ENCODE assay signal across 9 cellular contexts in the genomic region with DNA sequence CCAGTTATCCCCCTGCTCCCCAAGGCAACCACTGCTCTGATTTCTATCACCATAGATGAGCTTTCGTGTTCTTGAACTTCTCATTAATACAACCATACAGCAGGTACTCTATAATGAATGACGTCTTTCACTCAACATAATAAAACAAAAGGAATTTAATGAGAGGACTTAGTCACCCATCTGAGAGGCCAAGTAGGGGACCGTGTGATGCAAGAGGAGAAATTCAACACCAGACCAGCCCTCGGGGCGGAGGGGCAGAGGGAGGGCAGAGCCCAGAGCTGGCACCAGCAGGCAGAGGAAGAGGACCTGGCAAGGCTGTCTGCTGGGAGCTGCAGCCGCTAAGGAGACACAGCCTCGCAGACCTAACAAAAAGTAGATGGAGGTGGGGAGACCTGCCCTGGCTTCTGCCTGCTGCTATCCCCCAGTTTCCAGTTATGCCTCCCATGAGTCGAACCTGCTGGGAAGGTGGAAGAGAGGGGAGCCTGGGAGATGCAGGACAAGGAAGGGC. TPM values are rescaled to one million over a fixed set of nuclear protein-coding genes. Genes with fewer than 3 reads are reported as not detected.
A peak's percentile ranks its signal among the peaks of the same experiment; 100 is the strongest.
DNase-seq lines count a peak whose midpoint lies in the region; ATAC-seq, FAIRE-seq and TF ChIP-seq lines count a peak whose summit lies in the region.
"Had no signal": no experiment of that assay in that cellular context is flagged by ENCODE, and none has a peak within 500 bp of the region (broad histone marks: within the 10 kb centered on the region; RNA-seq: fewer than 3 reads in every experiment).

No MANE protein-coding gene starts in this region.

- H3K9me3 ChIP-seq in heart right ventricle (no peaks in the 10 kb centered on the region), small intestine (ENCODE audit: control insufficient read depth, low read depth) (no peaks in the 10 kb centered on the region)

- 17 to 28% methylated on average over 8 of the region's 8 CpGs for WGBS in heart right ventricle, 2 donors
- WGBS in small intestine, 3 donors = 5 to 29% (median 13%) methylated on average over 8 of the region's 8 CpGs

- H3K4me1 ChIP-seq in heart right ventricle (peaks cover 3 to 35% (median 18%) of the 10 kb centered on the region in 9 donors), small intestine (ENCODE audit: control insufficient read depth in 2 of 2, insufficient read depth in 1 of 2, low read depth in 1 of 2, low read length in 1 of 2) (no peaks in the 10 kb centered on the region)

- intact Hi-C loops in heart right ventricle (cut with DNase I) = no loop called here

- H3K36me3 ChIP-seq in heart right ventricle (no peaks in the 10 kb centered on the region), small intestine (ENCODE audit: control insufficient read depth in 2 of 2, insufficient read depth in 2 of 2, low read length in 2 of 2) (no peaks in the 10 kb centered on the region)

- ATAC-seq in SK-N-SH treated with all-trans-retinoic acid at 6 μM for 48 hours (peak; percentile 94), heart right ventricle (peak; percentile 71 to 93 (median 86)), GM21528 (IDR thresholded peaks at IDR 0.05; ENCODE audit: low FRiP score, unreplicated experiment) (no peak)

- FAIRE-seq in small intestine (lab: Jason Lieb, UNC) = no peak

- peak; percentile 93 for DNase-seq in A172 (ENCODE audit: low spot score)
- DNase-seq in HS-5 (ENCODE audit: low read depth) = peak; percentile 96
- DNase-seq in heart right ventricle = peak; percentile 62 to 71
- peak; percentile 61 for DNase-seq in small intestine
- DNase-seq in activated CD4-positive, alpha-beta T cell treated with anti-CD3 and anti-CD28 coated beads, Interleukin-2, amount 50 U/mL, for 1 hour = no peak
- no peak for DNase-seq in activated CD4-positive, CD25-positive, alpha-beta regulatory T cell treated with anti-CD3 and anti-CD28 coated beads, Interleukin-2, amount 50 U/mL, for 72 hours

- peak overlapping the region in 9 of 10 donors; percentile 42 to 74 (median 56) for H3K27ac ChIP-seq in heart right ventricle
- no peak overlapping the region for H3K27ac ChIP-seq in small intestine (ENCODE audit: low read depth in 1 of 2, low read length in 1 of 2)

- no peak for TF ChIP-seq CTCF in heart right ventricle (IDR thresholded peaks at IDR 0.05)

- no peak overlapping the region for H3K4me3 ChIP-seq in heart right ventricle
- H3K4me3 ChIP-seq in small intestine (ENCODE audit: low read depth in 1 of 2, low read length in 2 of 2) = no peak overlapping the region

- H3K27me3 ChIP-seq in heart right ventricle (no peaks in the 10 kb centered on the region), small intestine (ENCODE audit: control insufficient read depth in 2 of 2, insufficient read depth in 2 of 2, low read length in 2 of 2) (no peaks in the 10 kb centered on the region)

TF ChIP-seq in SK-N-SH treated with all-trans-retinoic acid at 6 μM for 48 hours, 23 proteins besides CTCF, POLR2A, EP300 and RAD21 (continues in another document):
- TF ChIP-seq TOX (CRISPR knock-in tag; IDR thresholded peaks at IDR 0.05; ENCODE audit: borderline replicate concordance) (no peak), ARNTL (CRISPR knock-in tag; IDR thresholded peaks at IDR 0.05; ENCODE audit: borderline replicate concordance, low read depth) (no peak), TCF4 (CRISPR knock-in tag; IDR thresholded peaks at IDR 0.05; ENCODE audit: borderline replicate concordance) (peak; percentile 30; the same call in 1 of the 2 replicates), ISL1 (CRISPR knock-in tag; IDR thresholded peaks at IDR 0.05) (peak; percentile 70), ZNF8 (CRISPR knock-in tag; IDR thresholded peaks at IDR 0.05) (no peak), ZFP3 (CRISPR knock-in tag; IDR thresholded peaks at IDR 0.05) (peak; percentile 68; the same call in 1 of the 2 replicates), GLIS3 (CRISPR knock-in tag; IDR thresholded peaks at IDR 0.05) (peak; percentile 77; the same call in 1 of the 2 replicates), CSDC2 (CRISPR knock-in tag; IDR thresholded peaks at IDR 0.05) (0 out of 2 replicates have a peak, but pooled peaks have one; percentile 32), ZC3H10 (CRISPR knock-in tag; IDR thresholded peaks at IDR 0.05) (peak; percentile 56; the same call in 1 of the 2 replicates), PPARA (CRISPR knock-in tag; IDR thresholded peaks at IDR 0.05; ENCODE audit: borderline replicate concordance) (no peak), BACH2 (CRISPR knock-in tag; IDR thresholded peaks at IDR 0.05; ENCODE audit: borderline replicate concordance) (no peak), SNAI2 (CRISPR knock-in tag; IDR thresholded peaks at IDR 0.05) (peak; percentile 55; the same call in 1 of the 2 replicates), RARB (CRISPR knock-in tag; IDR thresholded peaks at IDR 0.05) (no peak)
- TF ChIP-seq, protein P1, sequence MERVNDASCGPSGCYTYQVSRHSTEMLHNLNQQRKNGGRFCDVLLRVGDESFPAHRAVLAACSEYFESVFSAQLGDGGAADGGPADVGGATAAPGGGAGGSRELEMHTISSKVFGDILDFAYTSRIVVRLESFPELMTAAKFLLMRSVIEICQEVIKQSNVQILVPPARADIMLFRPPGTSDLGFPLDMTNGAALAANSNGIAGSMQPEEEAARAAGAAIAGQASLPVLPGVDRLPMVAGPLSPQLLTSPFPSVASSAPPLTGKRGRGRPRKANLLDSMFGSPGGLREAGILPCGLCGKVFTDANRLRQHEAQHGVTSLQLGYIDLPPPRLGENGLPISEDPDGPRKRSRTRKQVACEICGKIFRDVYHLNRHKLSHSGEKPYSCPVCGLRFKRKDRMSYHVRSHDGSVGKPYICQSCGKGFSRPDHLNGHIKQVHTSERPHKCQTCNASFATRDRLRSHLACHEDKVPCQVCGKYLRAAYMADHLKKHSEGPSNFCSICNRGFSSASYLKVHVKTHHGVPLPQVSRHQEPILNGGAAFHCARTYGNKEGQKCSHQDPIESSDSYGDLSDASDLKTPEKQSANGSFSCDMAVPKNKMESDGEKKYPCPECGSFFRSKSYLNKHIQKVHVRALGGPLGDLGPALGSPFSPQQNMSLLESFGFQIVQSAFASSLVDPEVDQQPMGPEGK (CRISPR knock-in tag; IDR thresholded peaks at IDR 0.05; ENCODE audit: borderline replicate concordance) = 0 out of 2 replicates have a peak, but pooled peaks have one; percentile 53
- TF ChIP-seq, protein P2, sequence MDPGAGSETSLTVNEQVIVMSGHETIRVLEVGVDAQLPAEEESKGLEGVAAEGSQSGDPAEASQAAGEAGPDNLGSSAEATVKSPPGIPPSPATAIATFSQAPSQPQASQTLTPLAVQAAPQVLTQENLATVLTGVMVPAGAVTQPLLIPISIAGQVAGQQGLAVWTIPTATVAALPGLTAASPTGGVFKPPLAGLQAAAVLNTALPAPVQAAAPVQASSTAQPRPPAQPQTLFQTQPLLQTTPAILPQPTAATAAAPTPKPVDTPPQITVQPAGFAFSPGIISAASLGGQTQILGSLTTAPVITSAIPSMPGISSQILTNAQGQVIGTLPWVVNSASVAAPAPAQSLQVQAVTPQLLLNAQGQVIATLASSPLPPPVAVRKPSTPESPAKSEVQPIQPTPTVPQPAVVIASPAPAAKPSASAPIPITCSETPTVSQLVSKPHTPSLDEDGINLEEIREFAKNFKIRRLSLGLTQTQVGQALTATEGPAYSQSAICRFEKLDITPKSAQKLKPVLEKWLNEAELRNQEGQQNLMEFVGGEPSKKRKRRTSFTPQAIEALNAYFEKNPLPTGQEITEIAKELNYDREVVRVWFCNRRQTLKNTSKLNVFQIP (CRISPR knock-in tag; IDR thresholded peaks at IDR 0.05; ENCODE audit: borderline replicate concordance, low read depth) = no peak
- TF ChIP-seq, protein P3, sequence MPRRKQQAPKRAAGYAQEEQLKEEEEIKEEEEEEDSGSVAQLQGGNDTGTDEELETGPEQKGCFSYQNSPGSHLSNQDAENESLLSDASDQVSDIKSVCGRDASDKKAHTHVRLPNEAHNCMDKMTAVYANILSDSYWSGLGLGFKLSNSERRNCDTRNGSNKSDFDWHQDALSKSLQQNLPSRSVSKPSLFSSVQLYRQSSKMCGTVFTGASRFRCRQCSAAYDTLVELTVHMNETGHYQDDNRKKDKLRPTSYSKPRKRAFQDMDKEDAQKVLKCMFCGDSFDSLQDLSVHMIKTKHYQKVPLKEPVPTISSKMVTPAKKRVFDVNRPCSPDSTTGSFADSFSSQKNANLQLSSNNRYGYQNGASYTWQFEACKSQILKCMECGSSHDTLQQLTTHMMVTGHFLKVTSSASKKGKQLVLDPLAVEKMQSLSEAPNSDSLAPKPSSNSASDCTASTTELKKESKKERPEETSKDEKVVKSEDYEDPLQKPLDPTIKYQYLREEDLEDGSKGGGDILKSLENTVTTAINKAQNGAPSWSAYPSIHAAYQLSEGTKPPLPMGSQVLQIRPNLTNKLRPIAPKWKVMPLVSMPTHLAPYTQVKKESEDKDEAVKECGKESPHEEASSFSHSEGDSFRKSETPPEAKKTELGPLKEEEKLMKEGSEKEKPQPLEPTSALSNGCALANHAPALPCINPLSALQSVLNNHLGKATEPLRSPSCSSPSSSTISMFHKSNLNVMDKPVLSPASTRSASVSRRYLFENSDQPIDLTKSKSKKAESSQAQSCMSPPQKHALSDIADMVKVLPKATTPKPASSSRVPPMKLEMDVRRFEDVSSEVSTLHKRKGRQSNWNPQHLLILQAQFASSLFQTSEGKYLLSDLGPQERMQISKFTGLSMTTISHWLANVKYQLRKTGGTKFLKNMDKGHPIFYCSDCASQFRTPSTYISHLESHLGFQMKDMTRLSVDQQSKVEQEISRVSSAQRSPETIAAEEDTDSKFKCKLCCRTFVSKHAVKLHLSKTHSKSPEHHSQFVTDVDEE (CRISPR knock-in tag; IDR thresholded peaks at IDR 0.05) = peak; percentile 77
- TF ChIP-seq, protein P4, sequence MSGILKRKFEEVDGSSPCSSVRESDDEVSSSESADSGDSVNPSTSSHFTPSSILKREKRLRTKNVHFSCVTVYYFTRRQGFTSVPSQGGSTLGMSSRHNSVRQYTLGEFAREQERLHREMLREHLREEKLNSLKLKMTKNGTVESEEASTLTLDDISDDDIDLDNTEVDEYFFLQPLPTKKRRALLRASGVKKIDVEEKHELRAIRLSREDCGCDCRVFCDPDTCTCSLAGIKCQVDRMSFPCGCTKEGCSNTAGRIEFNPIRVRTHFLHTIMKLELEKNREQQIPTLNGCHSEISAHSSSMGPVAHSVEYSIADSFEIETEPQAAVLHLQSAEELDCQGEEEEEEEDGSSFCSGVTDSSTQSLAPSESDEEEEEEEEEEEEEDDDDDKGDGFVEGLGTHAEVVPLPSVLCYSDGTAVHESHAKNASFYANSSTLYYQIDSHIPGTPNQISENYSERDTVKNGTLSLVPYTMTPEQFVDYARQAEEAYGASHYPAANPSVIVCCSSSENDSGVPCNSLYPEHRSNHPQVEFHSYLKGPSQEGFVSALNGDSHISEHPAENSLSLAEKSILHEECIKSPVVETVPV (CRISPR knock-in tag; IDR thresholded peaks at IDR 0.05) = no peak

RNA-seq across cellular contexts. Expression of a gene that starts 13.7 kb away (rescaled TPM):
- not detected in 2 replicates for total RNA-seq in A172 (2014; rRNA removed; shearing (Covaris generic))
- total RNA-seq in heart right ventricle = 10 to 100 TPM in 7 of 10 donors, 1 to 10 TPM in 3; 4.3 to 47.6 (median 14.4) TPM
- 10 to 100 TPM; 14.1 to 87.2 TPM for polyA plus RNA-seq in heart right ventricle
- polyA plus RNA-seq in small intestine = 1 to 10 TPM in 2 of 3 donors, not detected in 1; 1.9 to 2.2 TPM
- total RNA-seq: skeletal muscle tissue had no signal

RNA-seq across cellular contexts. Expression of a gene that starts 16.8 kb away (rescaled TPM):
- 0.62 TPM in 1 of 2 replicates, not detected in the other for total RNA-seq in A172 (2014; rRNA removed; shearing (Covaris generic))
- total RNA-seq in heart right ventricle = under 1 TPM; 0.13 to 0.82 (median 0.38) TPM
- under 1 TPM; 0.22 to 0.54 TPM for polyA plus RNA-seq in heart right ventricle
- polyA plus RNA-seq in small intestine = under 1 TPM in 1 of 3 donors, not detected in 2; 0.67 TPM

Comparison
In these comparisons a context has a peak if more than half of its experiments do, and no peak if none do; other contexts are left out.
1. DNase-seq: peak in A172 (single experiment), HS-5 (single experiment), heart right ventricle (2 of 2) and small intestine (single experiment); none in activated CD4-positive, alpha-beta T cell treated with anti-CD3 and anti-CD28 coated beads, Interleukin-2, amount 50 U/mL, for 1 hour (single experiment) and activated CD4-positive, CD25-positive, alpha-beta regulatory T cell treated with anti-CD3 and anti-CD28 coated beads, Interleukin-2, amount 50 U/mL, for 72 hours (single experiment).
2. H3K27ac ChIP-seq: peak in heart right ventricle (9 of 10); none in small intestine (0 of 2).